In the genomic region with DNA sequence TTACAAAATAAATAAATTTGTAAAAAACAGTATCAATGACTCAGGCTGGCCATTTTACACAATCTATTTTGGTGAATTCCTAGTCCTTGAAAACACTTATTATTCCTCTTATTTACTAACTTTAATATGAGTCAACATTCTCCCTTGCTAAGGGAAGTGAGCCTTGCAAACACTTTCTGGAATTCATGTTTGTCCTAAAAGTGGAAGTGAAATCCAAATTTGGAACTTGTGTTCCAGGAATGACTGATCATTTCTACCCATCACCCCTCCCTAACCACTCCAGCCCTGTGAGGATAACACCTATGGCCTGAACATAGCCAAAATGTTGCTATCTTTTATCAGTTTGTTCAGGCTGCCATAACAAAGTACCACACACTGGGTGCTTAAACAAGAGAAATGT, we compare ENCODE assay signal across 16 cellular contexts.
DNase-seq lines count a peak whose midpoint lies in the region; ATAC-seq and TF ChIP-seq lines count a peak whose summit lies in the region.
"Had no signal": no experiment of that assay in that cellular context is flagged by ENCODE, and none has a peak within 500 bp of the region (broad histone marks: within the 10 kb centered on the region; RNA-seq: fewer than 3 reads in every experiment).

No MANE protein-coding gene starts in this region.

- H3K9me3 Mint-ChIP-seq in T-cell, result peaks cover 0 to 6% (median 0%) of the 10 kb centered on the region in 3 donors
- H3K9me3 Mint-ChIP-seq: T-helper 1 cell treated with Interleukin-12 subunit alpha and Interleukin-12 subunit beta and Interleukin-4 antibody, amounts not matched to agents 30 μg/mL and 1 μg/mL, for 36 hours had no signal

- no peaks in the 10 kb centered on the region for H3K27me3 Mint-ChIP-seq in T-cell
- H3K27me3 Mint-ChIP-seq: activated naive CD8-positive, alpha-beta T cell treated with anti-CD3 and anti-CD28 coated beads for 36 hours had no signal

- ATAC-seq in HG02852 (IDR thresholded peaks at IDR 0.05; ENCODE audit: unreplicated experiment) (peak; percentile 68), T-cell (replicated peaks in 1 of 4) (no peak)

- no peaks in the 10 kb centered on the region for H3K36me3 Mint-ChIP-seq in T-cell
- H3K36me3 Mint-ChIP-seq: activated naive CD8-positive, alpha-beta T cell treated with anti-CD3 and anti-CD28 coated beads for 36 hours had no signal

- TF ChIP-seq CTCF in choroid plexus epithelial cell (conservative IDR thresholded peaks at IDR 0.05; ENCODE audit: low read depth, low read length), result no peak

- peak; percentile 21 for DNase-seq in A172 (ENCODE audit: low spot score)
- peak; percentile 13 for DNase-seq in choroid plexus epithelial cell (ENCODE audit: low read depth)
- DNase-seq in myocyte (ENCODE audit: low read depth), result peak; percentile 29
- DNase-seq in NCI-H1417 treated with DMSO at 0.1 percent for 48 hours (lab: John Stamatoyannopoulos, UW), result no peak
- DNase-seq in T-cell, result no peak
- DNase-seq in NAMALWA (ENCODE audit: low spot score), result no peak
- no peak for DNase-seq in substantia nigra (lab: John Stamatoyannopoulos, UW)
- DNase-seq: activated naive CD8-positive, alpha-beta T cell treated with anti-CD3 and anti-CD28 coated beads for 36 hours; AML-193; endodermal cell; GDM1; NCI-H1930; stimulated activated naive CD4-positive, alpha-beta T cell had no signal

- CTCF ChIA-PET in T-cell (lab: Charles Lee), result no interaction called here

- POLR2A ChIA-PET in T-cell (lab: Charles Lee), result no interaction called here

- no peak overlapping the region for H3K4me3 Mint-ChIP-seq in T-cell
- H3K4me3 Mint-ChIP-seq: activated naive CD8-positive, alpha-beta T cell treated with anti-CD3 and anti-CD28 coated beads for 36 hours; endodermal cell; nephron; T-helper 1 cell treated with Interleukin-12 subunit alpha and Interleukin-12 subunit beta and Interleukin-4 antibody, amounts not matched to agents 30 μg/mL and 1 μg/mL, for 36 hours had no signal

- H3K27ac Mint-ChIP-seq in T-cell, result no peak overlapping the region
- H3K27ac Mint-ChIP-seq: activated naive CD8-positive, alpha-beta T cell treated with anti-CD3 and anti-CD28 coated beads for 36 hours; endodermal cell; T-helper 1 cell treated with Interleukin-12 subunit alpha and Interleukin-12 subunit beta and Interleukin-4 antibody, amounts not matched to agents 30 μg/mL and 1 μg/mL, for 36 hours had no signal

- H3K4me3 ChIP-seq in choroid plexus epithelial cell (ENCODE audit: low read depth, low read length), result no peak overlapping the region

- no peaks in the 10 kb centered on the region for H3K4me1 Mint-ChIP-seq in T-cell
- H3K4me1 Mint-ChIP-seq: activated naive CD8-positive, alpha-beta T cell treated with anti-CD3 and anti-CD28 coated beads for 36 hours had no signal

- no peak overlapping the region for H3K27ac ChIP-seq in substantia nigra (ENCODE audit: low read depth, low read length, poor library complexity, severe bottlenecking)

Comparison
In these comparisons a context has a peak if more than half of its experiments do, and no peak if none do; other contexts are left out.
1. DNase-seq: peak in A172 (single experiment), choroid plexus epithelial cell (single experiment) and myocyte (single experiment); none in NCI-H1417 treated with DMSO at 0.1 percent for 48 hours (single experiment), T-cell (0 of 34), NAMALWA (single experiment) and substantia nigra (0 of 49).